ENCODE assay signal across 2 cellular contexts in the genomic region with DNA sequence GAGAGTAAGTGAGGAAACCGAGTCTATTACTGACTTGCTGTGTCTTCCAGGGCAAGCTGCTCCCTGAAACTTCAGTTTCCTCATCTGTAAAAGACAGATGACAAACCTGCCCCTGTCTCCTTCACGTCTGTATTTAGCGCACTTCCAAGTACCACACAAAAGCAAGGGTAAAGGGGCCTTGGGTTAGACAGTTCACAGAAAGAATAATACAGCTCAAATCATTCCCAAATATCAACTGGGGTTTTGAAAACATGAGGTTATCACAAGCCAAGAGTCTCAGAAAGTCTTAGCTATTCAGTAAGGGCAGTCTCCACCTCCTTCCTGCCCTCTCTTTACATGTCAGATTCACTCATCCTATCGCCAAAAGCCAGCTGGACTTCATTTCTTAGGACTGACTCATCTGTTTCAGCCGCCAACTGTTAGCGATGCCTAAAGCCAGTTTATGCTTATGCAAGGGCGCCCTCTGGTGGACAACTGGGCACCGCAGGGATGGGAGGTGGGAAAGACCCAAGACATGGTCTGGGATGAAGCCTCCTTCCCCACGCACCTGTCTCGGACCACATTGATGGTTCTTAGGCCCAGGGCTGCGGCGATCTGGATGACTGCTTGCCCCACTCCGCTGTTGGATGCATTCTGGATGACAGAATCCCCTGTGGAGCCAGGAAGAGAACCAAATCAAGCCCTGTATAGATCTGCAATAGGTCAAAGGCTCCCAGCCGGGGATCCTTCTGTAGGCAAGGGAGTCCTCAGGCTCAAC.
TF ChIP-seq lines count a peak whose summit lies in the region.

No MANE protein-coding gene starts in this region.

TF ChIP-seq in A549, 52 proteins besides CTCF, POLR2A, EP300 and RAD21:
- TF ChIP-seq FOSL2 (IDR thresholded peaks at IDR 0.05) (0 out of 2 replicates have a peak, but pooled peaks have one; percentile 29), FOSL2 (CRISPR knock-in tag; IDR thresholded peaks at IDR 0.05) (peak; percentile 85), CEBPB (IDR thresholded peaks at IDR 0.05) (peak in 1 of 2 experiments; percentile 15; a peak in 1 of 4 replicates), SMC3 (IDR thresholded peaks at IDR 0.05) (peak; percentile 72), NPAS2 (CRISPR knock-in tag; IDR thresholded peaks at IDR 0.05; ENCODE audit: borderline replicate concordance) (no peak), MAFK (IDR thresholded peaks at IDR 0.05; ENCODE audit: partially characterized antibody) (peak; percentile 50), MAX (IDR thresholded peaks at IDR 0.05) (peak; percentile 35; the same call in 1 of the 2 replicates)

TF ChIP-seq in endothelial cell of umbilical vein, 7 proteins besides CTCF, POLR2A, EP300 and RAD21 (continued from another document):
- peak; percentile 86 for TF ChIP-seq JUN (IDR thresholded peaks at IDR 0.05; ENCODE audit: borderline replicate concordance, insufficient read depth, insufficient read length, low read depth)
- TF ChIP-seq POLR2AphosphoS5 (IDR thresholded peaks at IDR 0.05; ENCODE audit: insufficient read depth, low read depth, low read length), result peak; percentile 72
- TF ChIP-seq MYC (IDR thresholded peaks at IDR 0.05; ENCODE audit: low read depth, low read length), result no peak
- no peak for TF ChIP-seq MAX (IDR thresholded peaks at IDR 0.05; ENCODE audit: insufficient read depth, insufficient read length)
- peak; percentile 89 for TF ChIP-seq FOS (IDR thresholded peaks at IDR 0.05; ENCODE audit: borderline replicate concordance, insufficient read depth, low read length)
